In the genomic region with DNA sequence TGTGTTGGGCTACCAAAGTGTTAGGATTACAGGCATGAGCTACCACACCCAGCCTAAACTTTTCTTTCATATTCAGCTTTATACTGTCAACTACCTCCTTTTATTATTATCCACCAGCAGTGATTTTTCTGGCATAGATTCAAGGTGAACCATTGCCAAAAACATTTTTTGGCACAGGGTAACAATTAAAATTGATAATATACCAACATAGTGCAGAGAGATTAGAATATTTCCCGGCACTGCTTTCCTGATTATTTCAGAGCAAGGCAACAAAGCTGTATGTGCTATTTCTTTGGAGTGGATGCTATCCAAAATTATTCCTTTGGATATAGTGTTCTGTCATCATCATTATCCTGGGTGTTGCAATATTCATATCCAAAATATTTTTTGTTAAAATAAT, we compare ENCODE assay signal across 16 cellular contexts.
"Had no signal": no experiment of that assay in that cellular context is flagged by ENCODE, and none has a peak within 500 bp of the region (broad histone marks: within the 10 kb centered on the region; RNA-seq: fewer than 3 reads in every experiment).

No MANE protein-coding gene starts in this region.

- H3K27me3 ChIP-seq: gastrocnemius medialis, pancreas, right lobe of liver, stomach had no signal

- H3K27ac ChIP-seq: gastrocnemius medialis, left ventricle myocardium inferior, pancreas, right lobe of liver, stomach, WERI-Rb-1 had no signal

- H3K4me3 ChIP-seq: left ventricle myocardium inferior, pancreas, right lobe of liver, stomach had no signal

- H3K9me3 ChIP-seq: gastrocnemius medialis, left ventricle myocardium inferior, pancreas, right lobe of liver, stomach had no signal

- ATAC-seq: gastrocnemius medialis; naive thymus-derived CD8-positive, alpha-beta T cell; pancreas; right lobe of liver; stimulated activated effector memory CD8-positive, alpha-beta T cell treated with anti-CD3 and anti-CD28 coated beads, Interleukin-12 subunit alpha, Interleukin-12 subunit beta, amount 100 ng/mL, for 72 hours had no signal

- H3K36me3 ChIP-seq: gastrocnemius medialis, left ventricle myocardium inferior, pancreas, right lobe of liver, stomach, WERI-Rb-1 had no signal

- H3K4me1 ChIP-seq: gastrocnemius medialis, left ventricle myocardium inferior, pancreas, right lobe of liver had no signal

- DNase-seq: activated CD4-positive, alpha-beta T cell treated with anti-CD3 and anti-CD28 coated beads for 1 hour; activated CD4-positive, alpha-beta T cell treated with anti-CD3 and anti-CD28 coated beads, Interleukin-2, amount 50 U/mL, for 4 hours; activated gamma-delta T cell treated with Interleukin-2 at 50 U/mL for 16 hours; effector CD4-positive, alpha-beta T cell; gastrocnemius medialis; head of caudate nucleus; left ventricle myocardium inferior; naive thymus-derived CD8-positive, alpha-beta T cell; pancreas; right lobe of liver; small intestine; stimulated activated CD4-positive, alpha-beta T cell treated with anti-CD3 and anti-CD28 coated beads, Interleukin-4, amount 100 ng/mL, for 1 hour; stomach; trophoblast cell; WERI-Rb-1 had no signal
